Comparison of ENCODE assay signal across 29 cellular contexts in genomic region chr3:52405066-52405465, GRCh38. TPM values are rescaled to one million over a fixed set of nuclear protein-coding genes. Genes with fewer than 3 reads are reported as not detected.
A peak's percentile ranks its signal among the peaks of the same experiment; 100 is the strongest.
DNase-seq lines count a peak whose midpoint lies in the region; ATAC-seq and TF ChIP-seq lines count a peak whose summit lies in the region.
"Had no signal": no experiment of that assay in that cellular context is flagged by ENCODE, and none has a peak within 500 bp of the region (broad histone marks: within the 10 kb centered on the region; RNA-seq: fewer than 3 reads in every experiment).

No MANE protein-coding gene starts in this region.

- H3K27ac Mint-ChIP-seq in activated T-cell treated with anti-CD3 and anti-CD28 coated beads, Interleukin-2, amount 50 U/mL, for 72 hours: peak overlapping the region; percentile 31
- no peak overlapping the region for H3K27ac Mint-ChIP-seq in CD8-positive, alpha-beta T cell
- H3K27ac Mint-ChIP-seq: activated CD4-positive, alpha-beta T cell treated with anti-CD3 and anti-CD28 coated beads for 36 hours; brain had no signal

- no peaks in the 10 kb centered on the region for H3K9me3 Mint-ChIP-seq in activated T-cell treated with anti-CD3 and anti-CD28 coated beads, Interleukin-2, amount 50 U/mL, for 72 hours
- H3K9me3 Mint-ChIP-seq in CD8-positive, alpha-beta T cell: no peaks in the 10 kb centered on the region
- H3K9me3 Mint-ChIP-seq: brain, T-cell had no signal

- TF ChIP-seq CTCF in RWPE2 (IDR thresholded peaks at IDR 0.05; ENCODE audit: poor library complexity, severe bottlenecking): no peak
- no peak for TF ChIP-seq CTCF in CD8-positive, alpha-beta T cell (IDR thresholded peaks at IDR 0.05)
- TF ChIP-seq CTCF in WERI-Rb-1 (IDR thresholded peaks at IDR 0.05; ENCODE audit: low read depth, low read length): no peak

- H3K9ac ChIP-seq in skeletal muscle tissue (ENCODE audit: low read depth in 1 of 3, low read length in 3 of 3): peak overlapping the region in 2 of 3 donors; percentile 25 to 44

- peaks cover 20% of the 10 kb centered on the region for H3K4me1 Mint-ChIP-seq in activated T-cell treated with anti-CD3 and anti-CD28 coated beads, Interleukin-2, amount 50 U/mL, for 72 hours (ENCODE audit: low read depth)
- peaks cover 24% of the 10 kb centered on the region for H3K4me1 Mint-ChIP-seq in CD8-positive, alpha-beta T cell (ENCODE audit: low read depth)

- no peak for ATAC-seq in activated T-cell treated with anti-CD3 and anti-CD28 coated beads, Interleukin-2, amount 50 U/mL, for 72 hours (replicated peaks in 1 of 2)
- ATAC-seq in RWPE2 (ENCODE audit: low read depth) (no peak), left ventricle myocardium superior (no peak)
- ATAC-seq in CD8-positive, alpha-beta T cell: no peak
- ATAC-seq: activated CD4-positive, alpha-beta T cell treated with anti-CD3 and anti-CD28 coated beads for 36 hours; gastrocnemius medialis; psoas muscle; T-cell had no signal

- H3K4me1 ChIP-seq in RWPE2 (ENCODE audit: insufficient read depth, poor library complexity, severe bottlenecking) (peaks cover 23% of the 10 kb centered on the region), skeletal muscle tissue (ENCODE audit: control insufficient read depth in 3 of 3, insufficient read depth in 3 of 3, low read length in 3 of 3) (peaks cover 22 to 27% (median 25%) of the 10 kb centered on the region in 3 donors)
- H3K4me1 ChIP-seq in CD8-positive, alpha-beta T cell (ENCODE audit: insufficient read depth, low read length): peaks cover 27% of the 10 kb centered on the region

- H3K4me3 Mint-ChIP-seq in activated T-cell treated with anti-CD3 and anti-CD28 coated beads, Interleukin-2, amount 50 U/mL, for 72 hours: no peak overlapping the region
- no peak overlapping the region for H3K4me3 Mint-ChIP-seq in CD8-positive, alpha-beta T cell
- H3K4me3 Mint-ChIP-seq: activated CD4-positive, alpha-beta T cell treated with anti-CD3 and anti-CD28 coated beads for 36 hours; T-cell had no signal

- peak overlapping the region; percentile 94 for H3K27ac ChIP-seq in RWPE2 (ENCODE audit: poor library complexity, severe bottlenecking)
- H3K27ac ChIP-seq in skeletal muscle tissue (ENCODE audit: low read depth, low read length): no peak overlapping the region
- no peak overlapping the region for H3K27ac ChIP-seq in CD8-positive, alpha-beta T cell (ENCODE audit: low read depth, low read length)
- H3K27ac ChIP-seq in WERI-Rb-1: no peak overlapping the region
- H3K27ac ChIP-seq: gastrocnemius medialis, psoas muscle, testis, vagina had no signal

- H3K27me3 Mint-ChIP-seq in activated T-cell treated with anti-CD3 and anti-CD28 coated beads, Interleukin-2, amount 50 U/mL, for 72 hours (ENCODE audit: low read depth): no peaks in the 10 kb centered on the region
- no peaks in the 10 kb centered on the region for H3K27me3 Mint-ChIP-seq in CD8-positive, alpha-beta T cell (ENCODE audit: low read depth)
- H3K27me3 Mint-ChIP-seq: activated CD4-positive, alpha-beta T cell treated with anti-CD3 and anti-CD28 coated beads for 36 hours; T-cell had no signal

- intact Hi-C loops in left ventricle myocardium superior (cut with micrococcal nuclease): no loop called here
- intact Hi-C loops in CD8-positive, alpha-beta T cell (cut with DNase I, micrococcal nuclease): loop anchor here in 1 of 2 experiments (5.0 kb wide), 1 partner anchor 718 kb away; no protein-coding TSS in a partner anchor

- CTCF ChIA-PET in CD8-positive, alpha-beta T cell (lab: Charles Lee): interaction anchor here (1.2 to 3.7 kb wide), 2 partner anchors 42 to 184 kb away, joined by 3 to 15 read pairs; no protein-coding TSS in a partner anchor

- POLR2A ChIA-PET in CD8-positive, alpha-beta T cell (lab: Charles Lee): no interaction called here

- peaks cover 5 to 13% of the 10 kb centered on the region in 2 donors for H3K36me3 Mint-ChIP-seq in activated T-cell treated with anti-CD3 and anti-CD28 coated beads, Interleukin-2, amount 50 U/mL, for 72 hours (ENCODE audit: insufficient read depth in 2 of 2)
- H3K36me3 Mint-ChIP-seq in CD8-positive, alpha-beta T cell: peaks cover 79% of the 10 kb centered on the region

- H3K36me3 ChIP-seq in RWPE2 (ENCODE audit: low read depth) (peaks cover 78% of the 10 kb centered on the region), skeletal muscle tissue (ENCODE audit: control insufficient read depth in 3 of 3, insufficient read depth in 3 of 3, low read length in 3 of 3) (peaks cover 77 to 85% (median 83%) of the 10 kb centered on the region in 3 donors), WERI-Rb-1 (peaks cover 83% of the 10 kb centered on the region)
- peaks cover 63% of the 10 kb centered on the region for H3K36me3 ChIP-seq in CD8-positive, alpha-beta T cell (ENCODE audit: insufficient read depth, low read length)

- H3K27me3 ChIP-seq in RWPE2 (ENCODE audit: insufficient read depth, poor library complexity, severe bottlenecking): no peaks in the 10 kb centered on the region
- H3K27me3 ChIP-seq in skeletal muscle tissue (ENCODE audit: control insufficient read depth in 3 of 3, insufficient read depth in 3 of 3, low read length in 3 of 3): no peaks in the 10 kb centered on the region
- no peaks in the 10 kb centered on the region for H3K27me3 ChIP-seq in CD8-positive, alpha-beta T cell (ENCODE audit: insufficient read depth, low read length)
- H3K27me3 ChIP-seq in WERI-Rb-1 (ENCODE audit: insufficient read depth, low read depth, severe bottlenecking): no peaks in the 10 kb centered on the region
- H3K27me3 ChIP-seq: gastrocnemius medialis, testis, vagina had no signal

- H3K4me3 ChIP-seq in RWPE2 (ENCODE audit: severe bottlenecking): no peak overlapping the region
- H3K4me3 ChIP-seq in skeletal muscle tissue (ENCODE audit: low read length in 3 of 3): no peak overlapping the region
- H3K4me3 ChIP-seq in CD8-positive, alpha-beta T cell (ENCODE audit: low read depth, low read length): no peak overlapping the region
- no peak overlapping the region for H3K4me3 ChIP-seq in WERI-Rb-1 (ENCODE audit: low read depth, low read length)
- H3K4me3 ChIP-seq: gastrocnemius medialis, lung, psoas muscle, smooth muscle cell, testis had no signal

- DNase-seq in activated T-cell treated with anti-CD3 and anti-CD28 coated beads, Interleukin-2, amount 50 U/mL, for 72 hours: no peak
- no peak for DNase-seq in activated T-cell treated with anti-CD3 and anti-CD28 coated beads, Interleukin-2, amount 50 U/mL, for 48 hours
- DNase-seq in RWPE2 (ENCODE audit: low spot score): peak; percentile 39
- DNase-seq in left ventricle myocardium superior: peak; percentile 7
- DNase-seq in CD8-positive, alpha-beta T cell: no peak
- DNase-seq in WERI-Rb-1: no peak
- no peak for DNase-seq in NCI-H1436 (lab: John Stamatoyannopoulos, UW)
- DNase-seq: ACHN; activated CD4-positive, alpha-beta T cell treated with anti-CD3 and anti-CD28 coated beads for 36 hours; DND-41; gastrocnemius medialis; GOT3; hypothalamus; IMR-90; NCI-H1105 treated with DMSO at 0.1 percent for 48 hours; NCI-H2029 treated with DMSO at 0.1 percent for 48 hours; NCI-H226; NCI-H774; SHP77; T-cell; testis had no signal

- H3K9me3 ChIP-seq in RWPE2 (ENCODE audit: severe bottlenecking): no peaks in the 10 kb centered on the region
- no peaks in the 10 kb centered on the region for H3K9me3 ChIP-seq in skeletal muscle tissue (ENCODE audit: control insufficient read depth in 3 of 3, low read length in 3 of 3)
- no peaks in the 10 kb centered on the region for H3K9me3 ChIP-seq in CD8-positive, alpha-beta T cell (ENCODE audit: low read length)
- H3K9me3 ChIP-seq in WERI-Rb-1 (ENCODE audit: severe bottlenecking): no peaks in the 10 kb centered on the region
- H3K9me3 ChIP-seq: gastrocnemius medialis, psoas muscle, testis, vagina had no signal

RNA-seq across cellular contexts. Expression of gene BAP1, which starts 4.7 kb away (rescaled TPM):
- 100 to 1,000 TPM in 1 of 2 donors, 10 to 100 TPM in 1; 98.6 to 103 TPM for total RNA-seq in activated T-cell treated with anti-CD3 and anti-CD28 coated beads, Interleukin-2, amount 50 U/mL, for 72 hours
- total RNA-seq in left ventricle myocardium superior: 57.9 TPM
- total RNA-seq in skeletal muscle tissue: 60.0 TPM
- total RNA-seq in CD8-positive, alpha-beta T cell: 100 to 1,000 TPM; 166 to 188 TPM

RNA-seq across cellular contexts. Expression of gene PHF7, which starts 5.4 kb away (rescaled TPM):
- total RNA-seq in activated T-cell treated with anti-CD3 and anti-CD28 coated beads, Interleukin-2, amount 50 U/mL, for 72 hours: 10 to 100 TPM; 27.3 to 29.0 TPM
- total RNA-seq in left ventricle myocardium superior (13.1 TPM), skeletal muscle tissue (5.2 TPM)
- total RNA-seq in CD8-positive, alpha-beta T cell: 10 to 100 TPM; 10.2 to 11.6 TPM

RNA-seq across cellular contexts. Expression of gene SEMA3G, which starts 39.8 kb away (rescaled TPM):
- total RNA-seq in activated T-cell treated with anti-CD3 and anti-CD28 coated beads, Interleukin-2, amount 50 U/mL, for 72 hours: under 1 TPM; 0.16 to 0.36 TPM
- total RNA-seq in left ventricle myocardium superior (9.1 TPM), skeletal muscle tissue (4.7 TPM)
- total RNA-seq in CD8-positive, alpha-beta T cell: under 1 TPM in 1 of 2 experiments, not detected in 1; 0.05 TPM
- total RNA-seq: activated CD4-positive, alpha-beta T cell treated with anti-CD3 and anti-CD28 coated beads for 36 hours; IMR-90; OCI-LY7 had no signal

RNA-seq across cellular contexts. Expression of gene TNNC1, which starts 48.8 kb away (rescaled TPM):
- 10 to 100 TPM; 10.8 to 14.4 TPM for total RNA-seq in activated T-cell treated with anti-CD3 and anti-CD28 coated beads, Interleukin-2, amount 50 U/mL, for 72 hours
- total RNA-seq in left ventricle myocardium superior (8,945 TPM), skeletal muscle tissue (461 TPM)
- total RNA-seq in CD8-positive, alpha-beta T cell: 1 to 10 TPM; 3.8 to 4.3 TPM
- total RNA-seq: M059J had no signal

RNA-seq across cellular contexts. Expression of gene NISCH, which starts 50.3 kb away (rescaled TPM):
- 10 to 100 TPM; 80.2 to 81.7 TPM for total RNA-seq in activated T-cell treated with anti-CD3 and anti-CD28 coated beads, Interleukin-2, amount 50 U/mL, for 72 hours
- total RNA-seq in left ventricle myocardium superior (48.3 TPM), skeletal muscle tissue (43.3 TPM)
- total RNA-seq in CD8-positive, alpha-beta T cell: 100 to 1,000 TPM; 150 to 163 TPM

Comparison
In these comparisons a context has a peak if more than half of its experiments do, and no peak if none do; other contexts are left out.
1. DNase-seq: peak in RWPE2 (single experiment) and left ventricle myocardium superior (single experiment); none in activated T-cell treated with anti-CD3 and anti-CD28 coated beads, Interleukin-2, amount 50 U/mL, for 72 hours (0 of 2), activated T-cell treated with anti-CD3 and anti-CD28 coated beads, Interleukin-2, amount 50 U/mL, for 48 hours (0 of 2), CD8-positive, alpha-beta T cell (0 of 7), WERI-Rb-1 (single experiment) and NCI-H1436 (single experiment).